14 cellular contexts compared by ENCODE assay signal in genomic region chr13:87798536-87798935, GRCh38.
"Had no signal": no experiment of that assay in that cellular context is flagged by ENCODE, and none has a peak within 500 bp of the region (broad histone marks: within the 10 kb centered on the region; RNA-seq: fewer than 3 reads in every experiment).

No MANE protein-coding gene starts in this region.

- H3K4me1 ChIP-seq: body of pancreas, esophagus muscularis mucosa, left ventricle myocardium inferior, right lobe of liver had no signal

- DNase-seq: activated CD4-positive, CD25-positive, alpha-beta regulatory T cell treated with anti-CD3 and anti-CD28 coated beads, Interleukin-2, amount 50 U/mL, for 72 hours; activated naive CD8-positive, alpha-beta T cell treated with anti-CD3 and anti-CD28 coated beads for 36 hours; amygdala; caudate nucleus; hypothalamus; kidney; left ventricle myocardium inferior; mucosa of descending colon; naive thymus-derived CD4-positive, alpha-beta T cell; ovary; right lobe of liver had no signal

- H3K9me3 ChIP-seq: body of pancreas, esophagus muscularis mucosa, left ventricle myocardium inferior, mucosa of descending colon, ovary, right lobe of liver had no signal

- H3K27me3 ChIP-seq: body of pancreas, esophagus muscularis mucosa, ovary, right lobe of liver had no signal

- H3K4me3 ChIP-seq: body of pancreas, esophagus muscularis mucosa, left ventricle myocardium inferior, mucosa of descending colon, ovary, right lobe of liver, smooth muscle cell had no signal

- H3K27ac ChIP-seq: body of pancreas, esophagus muscularis mucosa, left ventricle myocardium inferior, ovary, right lobe of liver had no signal

- H3K36me3 ChIP-seq: esophagus muscularis mucosa, left ventricle myocardium inferior, ovary, right lobe of liver had no signal
